8 cellular contexts compared by ENCODE assay signal in genomic region chr12:49322708-49323523, GRCh38. TPM values are rescaled to one million over a fixed set of nuclear protein-coding genes. Genes with fewer than 3 reads are reported as not detected.
DNase-seq lines count a peak whose midpoint lies in the region; ATAC-seq and TF ChIP-seq lines count a peak whose summit lies in the region.

Gene TROAP (plus strand): TSS chr12:49323255. CDS start chr12:49323609, 354 bp downstream.

- H3K27me3 ChIP-seq in H7 (ENCODE audit: control insufficient read depth, insufficient read depth, low read length) (no peaks in the 10 kb centered on the region), Loucy (ENCODE audit: insufficient read depth, low read length, poor library complexity, severe bottlenecking) (no peaks in the 10 kb centered on the region), RWPE2 (ENCODE audit: insufficient read depth, poor library complexity, severe bottlenecking) (no peaks in the 10 kb centered on the region)

- H3K4me3 ChIP-seq in H7 (ENCODE audit: insufficient read depth, low read depth, low read length): peak within 1 kb of the TSS; percentile 95
- peak within 1 kb of the TSS; percentile 90 for H3K4me3 ChIP-seq in Loucy (ENCODE audit: low read length, poor library complexity, severe bottlenecking)
- H3K4me3 ChIP-seq in RWPE2 (ENCODE audit: severe bottlenecking): peak within 1 kb of the TSS; percentile 49
- H3K4me3 ChIP-seq in fibroblast of pulmonary artery (replicated peaks; ENCODE audit: low read depth, low read length): peak within 1 kb of the TSS; percentile 78

- peak within 1 kb of the TSS; percentile 97 for H3K4me3 Mint-ChIP-seq in activated T-helper 17 cell treated with anti-CD3 and anti-CD28 coated beads, Interleukin-2, amount 50 U/mL, for 72 hours
- H3K4me3 Mint-ChIP-seq in natural killer cell treated with Interleukin-12 subunit alpha and Interleukin-12 subunit beta and Interleukin-15 and Interleukin-18, amount 100 ng/mL, for 72 hours: peak within 1 kb of the TSS; percentile 93

- peaks cover 5% of the 10 kb centered on the region for H3K4me1 Mint-ChIP-seq in activated T-helper 17 cell treated with anti-CD3 and anti-CD28 coated beads, Interleukin-2, amount 50 U/mL, for 72 hours
- peaks cover 15 to 22% of the 10 kb centered on the region in 2 donors for H3K4me1 Mint-ChIP-seq in natural killer cell treated with Interleukin-12 subunit alpha and Interleukin-12 subunit beta and Interleukin-15 and Interleukin-18, amount 100 ng/mL, for 72 hours (ENCODE audit: low read depth in 2 of 2)

- H3K4me1 ChIP-seq in Loucy (ENCODE audit: insufficient read depth, low read length, poor library complexity, severe bottlenecking) (peaks cover 23% of the 10 kb centered on the region), RWPE2 (ENCODE audit: insufficient read depth, poor library complexity, severe bottlenecking) (peaks cover 4% of the 10 kb centered on the region)

- H3K27ac Mint-ChIP-seq in activated T-helper 17 cell treated with anti-CD3 and anti-CD28 coated beads, Interleukin-2, amount 50 U/mL, for 72 hours: peak within 1 kb of the TSS; percentile 95
- H3K27ac Mint-ChIP-seq in natural killer cell treated with Interleukin-12 subunit alpha and Interleukin-12 subunit beta and Interleukin-15 and Interleukin-18, amount 100 ng/mL, for 72 hours: peak within 1 kb of the TSS; percentile 66 to 68

- DNase-seq in ELR (ENCODE audit: low read depth) (peak; percentile 99), H7 (peak; percentile 99), RWPE2 (ENCODE audit: low spot score) (peak; percentile 97), fibroblast of pulmonary artery (ENCODE audit: low read depth) (peak; percentile 99)
- peak; percentile 98 for DNase-seq in natural killer cell treated with Interleukin-12 subunit alpha and Interleukin-12 subunit beta and Interleukin-15 and Interleukin-18, amount 100 ng/mL, for 72 hours (ENCODE audit: low spot score)
- peak; percentile 96 for DNase-seq in stimulated activated naive CD4-positive, alpha-beta T cell treated with Interleukin-2 at 50 U/mL for 16 hours (lab: John Stamatoyannopoulos, UW)

- peak within 1 kb of the TSS; percentile 87 for H3K4me2 ChIP-seq in Loucy (ENCODE audit: low read depth, low read length, poor library complexity, severe bottlenecking)

- H3K9me3 ChIP-seq in Loucy (ENCODE audit: insufficient read depth, low read depth, low read length) (no peaks in the 10 kb centered on the region), RWPE2 (ENCODE audit: severe bottlenecking) (no peaks in the 10 kb centered on the region)

- peak; percentile 97 for ATAC-seq in RWPE2 (ENCODE audit: low read depth)
- peak; percentile 98 for ATAC-seq in activated T-helper 17 cell treated with anti-CD3 and anti-CD28 coated beads, Interleukin-2, amount 50 U/mL, for 72 hours (replicated peaks)
- ATAC-seq in natural killer cell treated with Interleukin-12 subunit alpha and Interleukin-12 subunit beta and Interleukin-15 and Interleukin-18, amount 100 ng/mL, for 72 hours: peak; percentile 99

- peaks cover 5% of the 10 kb centered on the region for H4K20me1 ChIP-seq in Loucy (ENCODE audit: insufficient read depth, low read length, poor library complexity, severe bottlenecking)

- H3K9ac ChIP-seq in Loucy (ENCODE audit: low read depth, low read length, poor library complexity, severe bottlenecking): peak within 1 kb of the TSS; percentile 93

- H3K79me2 ChIP-seq in Loucy (ENCODE audit: insufficient read depth, low read length): peaks cover 48% of the 10 kb centered on the region

- no peaks in the 10 kb centered on the region for H3K27me3 Mint-ChIP-seq in activated T-helper 17 cell treated with anti-CD3 and anti-CD28 coated beads, Interleukin-2, amount 50 U/mL, for 72 hours
- no peaks in the 10 kb centered on the region for H3K27me3 Mint-ChIP-seq in natural killer cell treated with Interleukin-12 subunit alpha and Interleukin-12 subunit beta and Interleukin-15 and Interleukin-18, amount 100 ng/mL, for 72 hours

- H3K36me3 Mint-ChIP-seq in activated T-helper 17 cell treated with anti-CD3 and anti-CD28 coated beads, Interleukin-2, amount 50 U/mL, for 72 hours (ENCODE audit: low read depth): peaks cover 13% of the 10 kb centered on the region
- no peaks in the 10 kb centered on the region for H3K36me3 Mint-ChIP-seq in natural killer cell treated with Interleukin-12 subunit alpha and Interleukin-12 subunit beta and Interleukin-15 and Interleukin-18, amount 100 ng/mL, for 72 hours

- TF ChIP-seq CTCF in Loucy (conservative IDR thresholded peaks at IDR 0.05; ENCODE audit: low read length) (no peak), RWPE2 (IDR thresholded peaks at IDR 0.05; ENCODE audit: poor library complexity, severe bottlenecking) (no peak), fibroblast of pulmonary artery (IDR thresholded peaks at IDR 0.05; ENCODE audit: low read length, missing control alignments) (no peak)

- H3K36me3 ChIP-seq in H7 (replicated peaks; ENCODE audit: control insufficient read depth, insufficient read depth, low read length) (peaks cover 13% of the 10 kb centered on the region), Loucy (ENCODE audit: insufficient read depth, low read length) (peaks cover 17% of the 10 kb centered on the region; the same call in 1 of the 2 replicates), RWPE2 (ENCODE audit: low read depth) (peaks cover 33% of the 10 kb centered on the region)

- H3K27ac ChIP-seq in RWPE2 (ENCODE audit: poor library complexity, severe bottlenecking): peak within 1 kb of the TSS; percentile 48

- H2AFZ ChIP-seq in Loucy (ENCODE audit: low read length): peak within 1 kb of the TSS; percentile 76

- H3K9me2 ChIP-seq in Loucy (replicated peaks; ENCODE audit: low read depth, low read length): no peaks in the 10 kb centered on the region

- no peaks in the 10 kb centered on the region for H3K9me3 Mint-ChIP-seq in activated T-helper 17 cell treated with anti-CD3 and anti-CD28 coated beads, Interleukin-2, amount 50 U/mL, for 72 hours
- H3K9me3 Mint-ChIP-seq in natural killer cell treated with Interleukin-12 subunit alpha and Interleukin-12 subunit beta and Interleukin-15 and Interleukin-18, amount 100 ng/mL, for 72 hours: no peaks in the 10 kb centered on the region

- no peaks in the 10 kb centered on the region for H3F3A ChIP-seq in Loucy (ENCODE audit: low read depth)

RNA-seq across cellular contexts. Expression of gene TROAP, which starts in this region (rescaled TPM):
- 46.1 and 48.0 TPM in 2 replicates for total RNA-seq in H7 (2014; rRNA removed; shearing (Covaris generic))
- 10 to 100 TPM; 53.9 to 56.5 TPM for total RNA-seq in activated T-helper 17 cell treated with anti-CD3 and anti-CD28 coated beads, Interleukin-2, amount 50 U/mL, for 72 hours
- total RNA-seq in natural killer cell treated with Interleukin-12 subunit alpha and Interleukin-12 subunit beta and Interleukin-15 and Interleukin-18, amount 100 ng/mL, for 72 hours: 100 to 1,000 TPM in 1 of 2 donors, 10 to 100 TPM in 1; 37.4 to 103 TPM

Comparison
In these comparisons a context has a peak if more than half of its experiments do, and no peak if none do; other contexts are left out.
1. Peak in every context shown above with its lines: DNase-seq, ATAC-seq, H3K4me3 ChIP-seq and H3K27ac ChIP-seq.